In genomic region chr3:141268791-141269190, GRCh38 we compare ENCODE assay signal across 19 cellular contexts.
"Had no signal": no experiment of that assay in that cellular context is flagged by ENCODE, and none has a peak within 500 bp of the region (broad histone marks: within the 10 kb centered on the region; RNA-seq: fewer than 3 reads in every experiment).

No MANE protein-coding gene starts in this region.

- H3K36me3 Mint-ChIP-seq: stimulated activated naive B cell treated with anti-CD40 and anti-IgM and Interleukin-4, amounts not matched to agents 10 μg/mL and 1 μg/mL and 100 μg/mL, for 72 hours had no signal

- H3K4me3 ChIP-seq: heart left ventricle, upper lobe of left lung had no signal

- ATAC-seq: stimulated activated naive B cell treated with anti-CD40 and anti-IgM and Interleukin-4, amounts not matched to agents 10 μg/mL and 1 μg/mL and 100 μg/mL, for 72 hours; T-cell had no signal

- H3K4me1 Mint-ChIP-seq: endodermal cell had no signal

- H3K9me3 Mint-ChIP-seq: activated naive CD4-positive, alpha-beta T cell treated with anti-CD3 and anti-CD28 coated beads, Interleukin-2, amount 50 U/mL, for 72 hours; activated T-helper 1 cell treated with anti-CD3 and anti-CD28 coated beads, Interleukin-12 subunit alpha, Interleukin-12 subunit beta, Interleukin-2, Interleukin-4 antibody, amounts not matched to agents 30 ng/mL and 10 ng/mL and 1 ng/mL, durations not matched to agents 14 hours and 24 hours and 36 hours; endodermal cell; neural crest cell; stimulated activated naive B cell treated with anti-CD40 and anti-IgM and Interleukin-4, amounts not matched to agents 10 μg/mL and 1 μg/mL and 100 μg/mL, for 72 hours; T-cell had no signal

- H3K4me3 Mint-ChIP-seq: endodermal cell; neural crest cell; stimulated activated naive B cell treated with anti-CD40 and anti-IgM and Interleukin-4, amounts not matched to agents 10 μg/mL and 1 μg/mL and 100 μg/mL, for 72 hours had no signal

- H3K27me3 ChIP-seq: heart left ventricle, upper lobe of left lung had no signal

- H3K27ac ChIP-seq: epithelial cell of prostate, heart left ventricle, upper lobe of left lung had no signal

- H3K27ac Mint-ChIP-seq: endodermal cell; progenitor cell of endocrine pancreas; stimulated activated naive B cell treated with anti-CD40 and anti-IgM and Interleukin-4, amounts not matched to agents 10 μg/mL and 1 μg/mL and 100 μg/mL, for 72 hours had no signal

- H3K36me3 ChIP-seq: upper lobe of left lung had no signal

- H3K27me3 Mint-ChIP-seq: progenitor cell of endocrine pancreas; stimulated activated naive B cell treated with anti-CD40 and anti-IgM and Interleukin-4, amounts not matched to agents 10 μg/mL and 1 μg/mL and 100 μg/mL, for 72 hours; T-cell had no signal

- DNase-seq: activated CD4-positive, alpha-beta T cell treated with anti-CD3 and anti-CD28 coated beads, Interleukin-2, amount 50 U/mL, for 48 hours; activated gamma-delta T cell; amygdala; cortex of kidney; endodermal cell; heart left ventricle; left ventricle myocardium superior; midbrain; stimulated activated CD4-positive, alpha-beta T cell treated with anti-CD3 and anti-CD28 coated beads, Interleukin-2, amount 100 ng/mL, for 48 hours; stimulated activated CD8-positive, alpha-beta memory T cell treated with anti-CD3 and anti-CD28 coated beads, Interleukin-4, amount 100 ng/mL, for 48 hours; stimulated activated naive B cell treated with anti-CD40 and anti-IgM and Interleukin-4, amounts not matched to agents 10 μg/mL and 1 μg/mL and 100 μg/mL, for 72 hours; T-cell; T-helper 9 cell had no signal

- H3K9me3 ChIP-seq: heart left ventricle, upper lobe of left lung had no signal
